25 cellular contexts compared by ENCODE assay signal in the genomic region with DNA sequence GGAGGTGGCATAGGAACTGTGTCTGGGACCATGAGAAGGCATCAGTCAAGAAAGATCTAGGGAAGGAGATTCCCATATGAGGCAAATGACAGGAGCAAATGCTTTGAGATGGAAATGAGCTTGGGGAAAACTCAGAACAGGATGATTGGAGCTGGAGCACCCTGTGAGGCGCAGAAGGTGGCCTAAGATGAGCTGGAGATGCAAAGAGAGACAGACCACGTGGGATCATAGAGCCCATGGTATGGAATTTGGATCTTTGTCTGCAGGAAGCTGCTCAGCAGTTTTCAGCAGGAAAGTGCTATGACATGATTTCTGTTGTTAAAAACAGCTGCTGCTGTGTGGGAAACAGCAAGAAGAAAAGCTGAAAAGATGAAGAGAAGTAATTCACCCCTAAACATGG.
A peak's percentile ranks its signal among the peaks of the same experiment; 100 is the strongest.
DNase-seq lines count a peak whose midpoint lies in the region; ATAC-seq and TF ChIP-seq lines count a peak whose summit lies in the region.
"Had no signal": no experiment of that assay in that cellular context is flagged by ENCODE, and none has a peak within 500 bp of the region (broad histone marks: within the 10 kb centered on the region; RNA-seq: fewer than 3 reads in every experiment).

No MANE protein-coding gene starts in this region.

- H3K27me3 ChIP-seq in HUES64 (ENCODE audit: insufficient read depth, low read length) (no peaks in the 10 kb centered on the region), endodermal cell (ENCODE audit: control insufficient read depth, insufficient read depth, low read length, poor library complexity, severe bottlenecking) (no peaks in the 10 kb centered on the region), neural cell (ENCODE audit: insufficient read depth, low read depth, low read length) (no peaks in the 10 kb centered on the region), thyroid gland (no peaks in the 10 kb centered on the region)

- no peak overlapping the region for H3K27ac Mint-ChIP-seq in endodermal cell
- H3K27ac Mint-ChIP-seq: B cell; CD4-positive, CD25-positive, alpha-beta regulatory T cell had no signal

- no peak for TF ChIP-seq RAD21 in neural cell (conservative IDR thresholded peaks at IDR 0.05)

- H4K20me1 ChIP-seq in neural cell (ENCODE audit: insufficient read depth): no peaks in the 10 kb centered on the region

- TF ChIP-seq CTCF in endodermal cell (conservative IDR thresholded peaks at IDR 0.05): no peak
- TF ChIP-seq CTCF in neural cell (IDR thresholded peaks at IDR 0.05; ENCODE audit: poor library complexity, severe bottlenecking): no peak
- TF ChIP-seq CTCF in thyroid gland (IDR thresholded peaks at IDR 0.05): no peak

- no peaks in the 10 kb centered on the region for H3K9me3 Mint-ChIP-seq in endodermal cell

- no peaks in the 10 kb centered on the region for H3K9me3 ChIP-seq in HUES64 (ENCODE audit: insufficient read depth, low read depth, low read length)
- H3K9me3 ChIP-seq in endodermal cell (ENCODE audit: control insufficient read depth, low read length): no peaks in the 10 kb centered on the region
- no peaks in the 10 kb centered on the region for H3K9me3 ChIP-seq in neural cell (ENCODE audit: low read length)
- H3K9me3 ChIP-seq in thyroid gland: no peaks in the 10 kb centered on the region
- H3K9me3 ChIP-seq: A549 had no signal

- ATAC-seq in sciatic nerve: no peak
- ATAC-seq: A549, GM12878 had no signal

- H3K4me3 ChIP-seq in HUES64 (ENCODE audit: low read length): no peak overlapping the region
- H3K4me3 ChIP-seq in endodermal cell (ENCODE audit: low read length): no peak overlapping the region
- H3K4me3 ChIP-seq in neural cell (ENCODE audit: low read length): no peak overlapping the region
- no peak overlapping the region for H3K4me3 ChIP-seq in thyroid gland (replicated peaks in 1 of 3)
- H3K4me3 ChIP-seq: A549, GM12878, GM23248 had no signal

- H3K4me1 ChIP-seq in HUES64 (ENCODE audit: insufficient read depth, low read length) (peaks cover 34% of the 10 kb centered on the region), endodermal cell (ENCODE audit: control insufficient read depth, insufficient read depth, low read length) (no peaks in the 10 kb centered on the region), thyroid gland (peaks cover 0 to 13% of the 10 kb centered on the region in 2 donors)
- H3K4me1 ChIP-seq: A549 had no signal

- H3K9ac ChIP-seq in HUES64 (ENCODE audit: low read depth, low read length): no peak overlapping the region
- H3K9ac ChIP-seq in endodermal cell (ENCODE audit: extremely low read depth, low read length, poor library complexity, severe bottlenecking): no peak overlapping the region
- H3K9ac ChIP-seq in neural cell (ENCODE audit: low read length): no peak overlapping the region
- H3K9ac ChIP-seq: GM23248 had no signal

- H3K27me3 Mint-ChIP-seq in endodermal cell (ENCODE audit: insufficient read depth): no peaks in the 10 kb centered on the region
- H3K27me3 Mint-ChIP-seq: B cell had no signal

- intact Hi-C loops in sciatic nerve (cut with DNase I) (no loop called here), thyroid gland (cut with DNase I) (loop anchor here (10.0 kb wide), 1 partner anchor 293 kb away; no protein-coding TSS in a partner anchor)

- peaks cover 7% of the 10 kb centered on the region for H3K4me1 Mint-ChIP-seq in endodermal cell
- H3K4me1 Mint-ChIP-seq: B cell had no signal

- H3K27ac ChIP-seq in HUES64 (ENCODE audit: low read depth, low read length): peak overlapping the region; percentile 56; the same call in 1 of the 2 replicates
- peak overlapping the region; percentile 9 for H3K27ac ChIP-seq in endodermal cell (ENCODE audit: low read depth, low read length)
- H3K27ac ChIP-seq in neural cell (ENCODE audit: low read length): no peak overlapping the region
- no peak overlapping the region for H3K27ac ChIP-seq in thyroid gland
- H3K27ac ChIP-seq: A549, GM23248, RWPE1 had no signal

- H3K36me3 ChIP-seq in HUES64 (ENCODE audit: insufficient read depth, low read length) (no peaks in the 10 kb centered on the region), endodermal cell (ENCODE audit: control insufficient read depth, insufficient read depth, low read length) (no peaks in the 10 kb centered on the region), neural cell (ENCODE audit: insufficient read depth, low read length) (no peaks in the 10 kb centered on the region), thyroid gland (no peaks in the 10 kb centered on the region)

- H3K4me3 Mint-ChIP-seq in endodermal cell: no peak overlapping the region
- H3K4me3 Mint-ChIP-seq: B cell; CD4-positive, CD25-positive, alpha-beta regulatory T cell had no signal

- H3F3A ChIP-seq in neural cell (ENCODE audit: insufficient read depth, low read length, poor library complexity, severe bottlenecking): no peaks in the 10 kb centered on the region

- H3K36me3 Mint-ChIP-seq in endodermal cell (ENCODE audit: low read depth): peaks cover 2% of the 10 kb centered on the region
- H3K36me3 Mint-ChIP-seq: CD4-positive, CD25-positive, alpha-beta regulatory T cell had no signal

- H3K4me2 ChIP-seq in neural cell (ENCODE audit: low read length): no peak overlapping the region
- H3K4me2 ChIP-seq: A549 had no signal

- no peak for TF ChIP-seq POLR2A in thyroid gland (IDR thresholded peaks at IDR 0.05)

- no peaks in the 10 kb centered on the region for H3K9me2 ChIP-seq in neural cell (ENCODE audit: insufficient read depth, low read length)

- 33% methylated on average over 2 of the region's 2 CpGs for WGBS in HUES64
- 37 to 46% methylated on average over 2 of the region's 2 CpGs for WGBS in endodermal cell (ENCODE audit: insufficient coverage in 1 of 2, insufficient read length in 1 of 2), 2 experiments
- WGBS in thyroid gland, 2 donors: 74 to 79% methylated on average over 2 of the region's 2 CpGs

- no peaks in the 10 kb centered on the region for H3K79me2 ChIP-seq in neural cell (replicated peaks; ENCODE audit: insufficient read depth, low read length)

- TF ChIP-seq EP300 in neural cell (conservative IDR thresholded peaks at IDR 0.05; ENCODE audit: poor library complexity, severe bottlenecking): no peak

- H2AFZ ChIP-seq in neural cell (ENCODE audit: low read depth, low read length): no peak overlapping the region
- H2AFZ ChIP-seq: GM23248 had no signal

- DNase-seq in ELF-1 (ENCODE audit: low read depth, low spot score) (peak; percentile 11), endodermal cell (no peak), NCI-H187 treated with DMSO at 0.1 percent for 48 hours (lab: John Stamatoyannopoulos, UW) (no peak), sciatic nerve (ENCODE audit: low spot score) (no peak), thyroid gland (no peak), iPS-NIHi11 (ENCODE audit: low spot score) (no peak)
- DNase-seq: CD4-positive, CD25-positive, alpha-beta regulatory T cell; COR-L47; DMS79; GM23248; KBM-7; NCI-H1092 treated with DMSO at 0.1 percent for 48 hours; NCI-H1436 treated with DMSO at 0.1 percent for 48 hours; NCI-H2029; NCI-H2227 treated with DMSO at 0.1 percent for 48 hours; NCI-H510A; NCI-H748 treated with DMSO at 0.1 percent for 48 hours; NK-92 treated with Interleukin-12 subunit alpha and Interleukin-12 subunit beta, amount 100 ng/mL, for 24 hours; SHP77 treated with DMSO at 0.1 percent for 48 hours had no signal

TF ChIP-seq in neural cell, 6 proteins besides CTCF, POLR2A, EP300 and RAD21:
- TF ChIP-seq REST (IDR thresholded peaks at IDR 0.05; ENCODE audit: borderline replicate concordance): peak; percentile 25
- TF ChIP-seq EZH2 (IDR thresholded peaks at IDR 0.05; ENCODE audit: borderline replicate concordance, insufficient read depth, low read length, poor library complexity, severe bottlenecking): no peak

Comparison
In these comparisons a context has a peak if more than half of its experiments do, and no peak if none do; other contexts are left out.
1. H3K27ac ChIP-seq: peak in HUES64 (single experiment) and endodermal cell (single experiment); none in neural cell (single experiment) and thyroid gland (0 of 3).